ENCODE assay signal across 4 cellular contexts in genomic region chr14:99565383-99565782, GRCh38.
TF ChIP-seq lines count a peak whose summit lies in the region.

No MANE protein-coding gene starts in this region.

TF ChIP-seq in SK-N-SH, 30 proteins besides CTCF, POLR2A, EP300 and RAD21:
- TF ChIP-seq EZH2phosphoT487 (IDR thresholded peaks at IDR 0.05; ENCODE audit: borderline replicate concordance, low read depth) (no peak), CHD2 (IDR thresholded peaks at IDR 0.05; ENCODE audit: low read length, partially characterized antibody) (no peak), MXI1 (IDR thresholded peaks at IDR 0.05; ENCODE audit: low read depth, low read length) (no peak), REST (IDR thresholded peaks at IDR 0.05; ENCODE audit: low read depth, low read length) (no peak), MEF2A (IDR thresholded peaks at IDR 0.05; ENCODE audit: borderline replicate concordance, low read depth) (no peak)
TF ChIP-seq in SK-N-SH: peak in this region for 0.

TF ChIP-seq in SK-N-SH treated with all-trans-retinoic acid at 6 μM for 48 hours, 23 proteins besides CTCF, POLR2A, EP300 and RAD21:
- TF ChIP-seq ZFP30 (CRISPR knock-in tag; IDR thresholded peaks at IDR 0.05) = no peak
- no peak for TF ChIP-seq ZNF70 (CRISPR knock-in tag; IDR thresholded peaks at IDR 0.05)
- TF ChIP-seq ZNF565 (CRISPR knock-in tag; conservative IDR thresholded peaks at IDR 0.05; ENCODE audit: low read depth) = no peak
- TF ChIP-seq SNAI2 (CRISPR knock-in tag; IDR thresholded peaks at IDR 0.05) = no peak
- TF ChIP-seq TSHZ2 (CRISPR knock-in tag; IDR thresholded peaks at IDR 0.05) = no peak
- TF ChIP-seq CSDC2 (CRISPR knock-in tag; IDR thresholded peaks at IDR 0.05) = no peak
- TF ChIP-seq RARB (CRISPR knock-in tag; IDR thresholded peaks at IDR 0.05) = no peak
- TF ChIP-seq BACH2 (CRISPR knock-in tag; IDR thresholded peaks at IDR 0.05; ENCODE audit: borderline replicate concordance) = no peak

TF ChIP-seq in HepG2, 621 proteins besides CTCF, POLR2A, EP300 and RAD21:
- TF ChIP-seq TRIM22 (IDR thresholded peaks at IDR 0.05) (no peak), CREBL2 (CRISPR knock-in tag; IDR thresholded peaks at IDR 0.05; ENCODE audit: borderline replicate concordance) (no peak), FOSL2 (CRISPR knock-in tag; IDR thresholded peaks at IDR 0.05) (0 out of 2 replicates have a peak, but pooled peaks have one; percentile 12), RBM22 (optimal IDR thresholded peaks at IDR 0.05; ENCODE audit: low read length) (peak; percentile 66), BHLHE40 (IDR thresholded peaks at IDR 0.05; ENCODE audit: low read length) (no peak), PHF20 (CRISPR knock-in tag; IDR thresholded peaks at IDR 0.05) (0 out of 2 replicates have a peak, but pooled peaks have one; percentile 8), CSRNP1 (CRISPR knock-in tag; IDR thresholded peaks at IDR 0.05) (peak; percentile 46; the same call in 1 of the 2 replicates), ZBTB43 (CRISPR knock-in tag; conservative IDR thresholded peaks at IDR 0.05) (no peak), ZSCAN30 (CRISPR knock-in tag; IDR thresholded peaks at IDR 0.05) (no peak)

TF ChIP-seq in HEK293T, 16 proteins besides CTCF, POLR2A, EP300 and RAD21 (continued from another document):
- no peak for TF ChIP-seq HDGF (IDR thresholded peaks at IDR 0.05; ENCODE audit: borderline replicate concordance)
- TF ChIP-seq ELF4 (IDR thresholded peaks at IDR 0.05) = no peak
- TF ChIP-seq CTBP1 (IDR thresholded peaks at IDR 0.05; ENCODE audit: borderline replicate concordance) = no peak
- TF ChIP-seq FOXM1 (IDR thresholded peaks at IDR 0.05; ENCODE audit: borderline replicate concordance) = no peak
- TF ChIP-seq NFRKB (IDR thresholded peaks at IDR 0.05) = no peak
- no peak for TF ChIP-seq L3MBTL2 (conservative IDR thresholded peaks at IDR 0.05)
- TF ChIP-seq LEF1 (IDR thresholded peaks at IDR 0.05; ENCODE audit: borderline replicate concordance) = no peak
